30 cellular contexts compared by ENCODE assay signal in the genomic region with DNA sequence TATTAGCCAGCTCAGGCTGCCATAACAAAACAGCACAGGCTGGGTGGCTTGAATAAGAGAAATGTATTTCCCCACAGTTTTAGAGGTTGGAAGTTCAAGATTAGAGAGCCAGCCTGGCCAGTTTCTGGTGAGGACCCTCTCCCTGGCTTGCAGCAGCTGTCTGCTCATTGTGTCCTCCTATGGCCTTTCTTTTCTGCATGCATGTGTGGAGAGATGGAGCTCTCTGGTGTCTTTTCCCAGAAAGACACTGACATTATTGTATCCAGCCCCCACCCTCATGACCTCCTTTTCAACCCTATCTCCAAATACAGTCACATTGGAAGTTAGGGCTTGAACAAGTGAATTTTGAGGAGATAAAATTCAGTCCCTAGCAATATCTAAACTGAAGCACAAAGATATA.
DNase-seq lines count a peak whose midpoint lies in the region; ATAC-seq and TF ChIP-seq lines count a peak whose summit lies in the region.
"Had no signal": no experiment of that assay in that cellular context is flagged by ENCODE, and none has a peak within 500 bp of the region (broad histone marks: within the 10 kb centered on the region; RNA-seq: fewer than 3 reads in every experiment).

No MANE protein-coding gene starts in this region.

- H3K27ac Mint-ChIP-seq in GM23338, result no peak overlapping the region
- H3K27ac Mint-ChIP-seq: activated CD4-positive, alpha-beta T cell treated with anti-CD3 and anti-CD28 coated beads for 36 hours; activated CD8-positive, alpha-beta T cell treated with anti-CD3 and anti-CD28 coated beads, Interleukin-2, amount 10 ng/mL, durations not matched to agents 7 days and 5 days; activated naive CD4-positive, alpha-beta T cell treated with anti-CD3 and anti-CD28 coated beads, Interleukin-2, amount 50 U/mL, for 24 hours; activated T-helper 2 cell treated with anti-CD3 and anti-CD28 coated beads, Interferon-gamma antibody, Interleukin-2, Interleukin-4, amounts not matched to agents 10 μg/mL and 5 μg/mL and 100 μg/mL, durations not matched to agents 14 hours and 24 hours and 36 hours; naive thymus-derived CD8-positive, alpha-beta T cell; T-helper 17 cell had no signal

- no peaks in the 10 kb centered on the region for H3K36me3 ChIP-seq in GM23338 (ENCODE audit: insufficient read depth)
- H3K36me3 ChIP-seq in WERI-Rb-1, result no peaks in the 10 kb centered on the region
- H3K36me3 ChIP-seq: esophagus muscularis mucosa, stomach, tibial nerve had no signal

- H4K20me1 ChIP-seq in GM23338 (replicated peaks; ENCODE audit: insufficient read depth), result no peaks in the 10 kb centered on the region

- no peak overlapping the region for H2AFZ ChIP-seq in GM23338

- no peaks in the 10 kb centered on the region for H3K4me1 ChIP-seq in GM23338 (ENCODE audit: insufficient read depth)
- H3K4me1 ChIP-seq: Caco-2, esophagus muscularis mucosa, foreskin keratinocyte, stomach, tibial nerve had no signal

- H3K79me2 ChIP-seq in GM23338 (replicated peaks; ENCODE audit: insufficient read depth), result no peaks in the 10 kb centered on the region

- peaks cover 8% of the 10 kb centered on the region for H3K36me3 Mint-ChIP-seq in GM23338 (ENCODE audit: low read depth)
- H3K36me3 Mint-ChIP-seq: activated naive CD4-positive, alpha-beta T cell treated with anti-CD3 and anti-CD28 coated beads, Interleukin-2, amount 50 U/mL, for 24 hours; naive thymus-derived CD8-positive, alpha-beta T cell had no signal

- H3K27ac ChIP-seq in GM23338 (ENCODE audit: low read depth) (no peak overlapping the region), WERI-Rb-1 (no peak overlapping the region)
- H3K27ac ChIP-seq: esophagus muscularis mucosa, foreskin keratinocyte, SK-N-MC, stomach, tibial nerve had no signal

- intact Hi-C loops in lower leg skin (cut with DNase I; ENCODE audit: low total_unique reads), result no loop called here

- DNase-seq in A172 (ENCODE audit: low spot score), result peak; percentile 4
- DNase-seq in GM23338 (ENCODE audit: low spot score), result no peak
- DNase-seq in WERI-Rb-1, result peak; percentile 55
- peak; percentile 12 for DNase-seq in iPS-NIHi7 (ENCODE audit: extremely low spot score)
- DNase-seq in lower leg skin (ENCODE audit: low spot score in 2 of 2), result no peak
- DNase-seq in DMS 273 (lab: John Stamatoyannopoulos, UW; ENCODE audit: unreplicated experiment), result no peak
- no peak for DNase-seq in NCI-H510A (lab: John Stamatoyannopoulos, UW)
- DNase-seq: activated CD4-positive, alpha-beta T cell treated with anti-CD3 and anti-CD28 coated beads for 36 hours; activated CD8-positive, alpha-beta T cell treated with anti-CD3 and anti-CD28 coated beads, Interleukin-2, amount 10 ng/mL, durations not matched to agents 7 days and 5 days; DND-41; effector CD8-positive, alpha-beta T cell; foreskin keratinocyte; HCEC 1CT; left ventricle myocardium superior; naive thymus-derived CD8-positive, alpha-beta T cell; NCI-H1436; NCI-H2171 treated with DMSO at 0.1 percent for 48 hours; occipital lobe; RPMI8226; stimulated activated CD4-positive, alpha-beta T cell treated with anti-CD3 and anti-CD28 coated beads, Interleukin-2, amount 100 ng/mL, for 24 hours; stomach; T-helper 17 cell had no signal

- H3K27me3 ChIP-seq in GM23338 (ENCODE audit: insufficient read depth) (no peaks in the 10 kb centered on the region), WERI-Rb-1 (ENCODE audit: insufficient read depth, low read depth, severe bottlenecking) (no peaks in the 10 kb centered on the region)
- H3K27me3 ChIP-seq: esophagus muscularis mucosa, foreskin keratinocyte, stomach, tibial nerve had no signal

- H3K27me3 Mint-ChIP-seq in GM23338 (ENCODE audit: insufficient read depth, low read depth, poor library complexity), result no peaks in the 10 kb centered on the region
- H3K27me3 Mint-ChIP-seq: activated CD4-positive, alpha-beta T cell treated with anti-CD3 and anti-CD28 coated beads for 36 hours; activated naive CD4-positive, alpha-beta T cell treated with anti-CD3 and anti-CD28 coated beads, Interleukin-2, amount 50 U/mL, for 24 hours; naive thymus-derived CD8-positive, alpha-beta T cell; T-helper 17 cell had no signal

- H3K4me2 ChIP-seq in GM23338, result no peak overlapping the region

- no peaks in the 10 kb centered on the region for H3F3A ChIP-seq in GM23338 (replicated peaks; ENCODE audit: low read depth)

- ATAC-seq in GM23338 (peak; percentile 42; the same call in 1 of the 3 replicates), GM18519 (IDR thresholded peaks at IDR 0.05; ENCODE audit: low FRiP score, unreplicated experiment) (no peak)
- ATAC-seq: activated CD4-positive, alpha-beta T cell treated with anti-CD3 and anti-CD28 coated beads for 36 hours; activated CD8-positive, alpha-beta T cell treated with anti-CD3 and anti-CD28 coated beads, Interleukin-2, amount 10 ng/mL, durations not matched to agents 7 days and 5 days; foreskin keratinocyte; K562; left ventricle myocardium superior; naive thymus-derived CD8-positive, alpha-beta T cell; T-helper 17 cell had no signal

- no peak overlapping the region for H3K4me3 Mint-ChIP-seq in GM23338
- H3K4me3 Mint-ChIP-seq: activated CD4-positive, alpha-beta T cell treated with anti-CD3 and anti-CD28 coated beads for 36 hours; activated CD8-positive, alpha-beta T cell treated with anti-CD3 and anti-CD28 coated beads, Interleukin-2, amount 10 ng/mL, durations not matched to agents 7 days and 5 days; activated naive CD4-positive, alpha-beta T cell treated with anti-CD3 and anti-CD28 coated beads, Interleukin-2, amount 50 U/mL, for 24 hours; naive thymus-derived CD8-positive, alpha-beta T cell; T-helper 17 cell had no signal

- H3K9me2 ChIP-seq in GM23338 (ENCODE audit: insufficient read depth), result no peaks in the 10 kb centered on the region

- peaks cover 4% of the 10 kb centered on the region for H3K9me3 ChIP-seq in WERI-Rb-1 (ENCODE audit: severe bottlenecking)
- H3K9me3 ChIP-seq: Caco-2, esophagus muscularis mucosa, stomach, tibial nerve had no signal

- TF ChIP-seq CTCF in GM23338 (conservative IDR thresholded peaks at IDR 0.05; ENCODE audit: low read depth in 2 of 2) (peak in 1 of 2 experiments; percentile 55; a peak in 2 of 4 replicates), WERI-Rb-1 (IDR thresholded peaks at IDR 0.05; ENCODE audit: low read depth, low read length) (peak; percentile 61), lower leg skin (IDR thresholded peaks at IDR 0.05) (no peak)

- peaks cover 8% of the 10 kb centered on the region; the same call in 2 of the 3 replicates for H3K9me3 Mint-ChIP-seq in GM23338

- no peak for TF ChIP-seq POLR2A in lower leg skin (IDR thresholded peaks at IDR 0.05)

- H3K4me1 Mint-ChIP-seq in GM23338, result no peaks in the 10 kb centered on the region
- H3K4me1 Mint-ChIP-seq: activated CD4-positive, alpha-beta T cell treated with anti-CD3 and anti-CD28 coated beads for 36 hours; activated naive CD4-positive, alpha-beta T cell treated with anti-CD3 and anti-CD28 coated beads, Interleukin-2, amount 50 U/mL, for 24 hours; naive thymus-derived CD8-positive, alpha-beta T cell; T-helper 17 cell had no signal

- H3K4me3 ChIP-seq in GM23338, result no peak overlapping the region
- H3K4me3 ChIP-seq in WERI-Rb-1 (ENCODE audit: low read depth, low read length), result no peak overlapping the region
- H3K4me3 ChIP-seq in lower leg skin (ENCODE audit: low read depth, poor library complexity, severe bottlenecking), result no peak overlapping the region
- H3K4me3 ChIP-seq: esophagus muscularis mucosa, K562, SK-N-MC, stomach, tibial nerve had no signal

TF ChIP-seq in GM23338, 12 proteins besides CTCF, POLR2A, EP300 and RAD21 (continues in another document):
- TF ChIP-seq STAT1 (IDR thresholded peaks at IDR 0.05; ENCODE audit: unreplicated experiment) (no peak), EZH2 (IDR thresholded peaks at IDR 0.05; ENCODE audit: low read depth, unreplicated experiment) (no peak)
- TF ChIP-seq, protein P1, sequence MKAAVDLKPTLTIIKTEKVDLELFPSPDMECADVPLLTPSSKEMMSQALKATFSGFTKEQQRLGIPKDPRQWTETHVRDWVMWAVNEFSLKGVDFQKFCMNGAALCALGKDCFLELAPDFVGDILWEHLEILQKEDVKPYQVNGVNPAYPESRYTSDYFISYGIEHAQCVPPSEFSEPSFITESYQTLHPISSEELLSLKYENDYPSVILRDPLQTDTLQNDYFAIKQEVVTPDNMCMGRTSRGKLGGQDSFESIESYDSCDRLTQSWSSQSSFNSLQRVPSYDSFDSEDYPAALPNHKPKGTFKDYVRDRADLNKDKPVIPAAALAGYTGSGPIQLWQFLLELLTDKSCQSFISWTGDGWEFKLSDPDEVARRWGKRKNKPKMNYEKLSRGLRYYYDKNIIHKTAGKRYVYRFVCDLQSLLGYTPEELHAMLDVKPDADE (IDR thresholded peaks at IDR 0.05), result no peak

Comparison
In these comparisons a context has a peak if more than half of its experiments do, and no peak if none do; other contexts are left out.
1. DNase-seq: peak in A172 (single experiment), WERI-Rb-1 (single experiment) and iPS-NIHi7 (single experiment); none in GM23338 (single experiment), lower leg skin (0 of 2), DMS 273 (single experiment) and NCI-H510A (single experiment).